In the genomic region with DNA sequence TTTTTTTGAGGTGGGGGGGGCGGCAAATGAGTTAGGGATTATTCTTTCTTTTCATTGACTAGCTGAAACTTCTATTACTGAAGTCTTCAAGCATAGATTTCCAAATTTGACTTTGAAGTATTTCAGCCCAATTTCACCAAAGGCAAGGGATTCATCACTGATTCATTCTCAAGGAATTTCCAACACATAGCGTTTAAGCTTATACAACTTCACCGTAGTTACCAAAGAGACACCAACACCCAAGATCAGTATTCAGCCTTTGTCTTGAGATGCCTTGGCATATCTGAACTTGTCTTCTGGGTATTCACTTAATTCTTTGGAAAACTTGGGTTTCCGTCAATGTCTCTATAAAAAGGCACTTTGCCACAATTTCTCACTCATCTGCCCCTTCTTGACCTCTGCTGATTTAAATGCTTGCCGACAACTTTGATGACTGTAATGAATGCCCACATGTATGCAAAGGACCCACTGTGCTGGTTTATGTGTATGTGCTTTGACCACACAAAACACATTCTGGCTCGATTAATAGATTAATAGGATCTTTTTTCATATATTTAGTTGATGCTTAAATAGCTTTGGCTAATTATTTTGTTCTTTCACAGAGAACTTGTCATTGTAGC, we compare ENCODE assay signal across 1 cellular context.
TF ChIP-seq lines count a peak whose summit lies in the region.

No MANE protein-coding gene starts in this region.

TF ChIP-seq in SK-N-SH treated with all-trans-retinoic acid at 6 μM for 48 hours, 23 proteins besides CTCF, POLR2A, EP300 and RAD21 (continued from another document):
- TF ChIP-seq, protein P1, sequence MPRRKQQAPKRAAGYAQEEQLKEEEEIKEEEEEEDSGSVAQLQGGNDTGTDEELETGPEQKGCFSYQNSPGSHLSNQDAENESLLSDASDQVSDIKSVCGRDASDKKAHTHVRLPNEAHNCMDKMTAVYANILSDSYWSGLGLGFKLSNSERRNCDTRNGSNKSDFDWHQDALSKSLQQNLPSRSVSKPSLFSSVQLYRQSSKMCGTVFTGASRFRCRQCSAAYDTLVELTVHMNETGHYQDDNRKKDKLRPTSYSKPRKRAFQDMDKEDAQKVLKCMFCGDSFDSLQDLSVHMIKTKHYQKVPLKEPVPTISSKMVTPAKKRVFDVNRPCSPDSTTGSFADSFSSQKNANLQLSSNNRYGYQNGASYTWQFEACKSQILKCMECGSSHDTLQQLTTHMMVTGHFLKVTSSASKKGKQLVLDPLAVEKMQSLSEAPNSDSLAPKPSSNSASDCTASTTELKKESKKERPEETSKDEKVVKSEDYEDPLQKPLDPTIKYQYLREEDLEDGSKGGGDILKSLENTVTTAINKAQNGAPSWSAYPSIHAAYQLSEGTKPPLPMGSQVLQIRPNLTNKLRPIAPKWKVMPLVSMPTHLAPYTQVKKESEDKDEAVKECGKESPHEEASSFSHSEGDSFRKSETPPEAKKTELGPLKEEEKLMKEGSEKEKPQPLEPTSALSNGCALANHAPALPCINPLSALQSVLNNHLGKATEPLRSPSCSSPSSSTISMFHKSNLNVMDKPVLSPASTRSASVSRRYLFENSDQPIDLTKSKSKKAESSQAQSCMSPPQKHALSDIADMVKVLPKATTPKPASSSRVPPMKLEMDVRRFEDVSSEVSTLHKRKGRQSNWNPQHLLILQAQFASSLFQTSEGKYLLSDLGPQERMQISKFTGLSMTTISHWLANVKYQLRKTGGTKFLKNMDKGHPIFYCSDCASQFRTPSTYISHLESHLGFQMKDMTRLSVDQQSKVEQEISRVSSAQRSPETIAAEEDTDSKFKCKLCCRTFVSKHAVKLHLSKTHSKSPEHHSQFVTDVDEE (CRISPR knock-in tag; IDR thresholded peaks at IDR 0.05), result no peak
- TF ChIP-seq ESRRG (CRISPR knock-in tag; IDR thresholded peaks at IDR 0.05) (no peak), TOX (CRISPR knock-in tag; IDR thresholded peaks at IDR 0.05; ENCODE audit: borderline replicate concordance) (no peak), ZFP30 (CRISPR knock-in tag; IDR thresholded peaks at IDR 0.05) (no peak), ZNF8 (CRISPR knock-in tag; IDR thresholded peaks at IDR 0.05) (no peak)
- TF ChIP-seq, protein P2, sequence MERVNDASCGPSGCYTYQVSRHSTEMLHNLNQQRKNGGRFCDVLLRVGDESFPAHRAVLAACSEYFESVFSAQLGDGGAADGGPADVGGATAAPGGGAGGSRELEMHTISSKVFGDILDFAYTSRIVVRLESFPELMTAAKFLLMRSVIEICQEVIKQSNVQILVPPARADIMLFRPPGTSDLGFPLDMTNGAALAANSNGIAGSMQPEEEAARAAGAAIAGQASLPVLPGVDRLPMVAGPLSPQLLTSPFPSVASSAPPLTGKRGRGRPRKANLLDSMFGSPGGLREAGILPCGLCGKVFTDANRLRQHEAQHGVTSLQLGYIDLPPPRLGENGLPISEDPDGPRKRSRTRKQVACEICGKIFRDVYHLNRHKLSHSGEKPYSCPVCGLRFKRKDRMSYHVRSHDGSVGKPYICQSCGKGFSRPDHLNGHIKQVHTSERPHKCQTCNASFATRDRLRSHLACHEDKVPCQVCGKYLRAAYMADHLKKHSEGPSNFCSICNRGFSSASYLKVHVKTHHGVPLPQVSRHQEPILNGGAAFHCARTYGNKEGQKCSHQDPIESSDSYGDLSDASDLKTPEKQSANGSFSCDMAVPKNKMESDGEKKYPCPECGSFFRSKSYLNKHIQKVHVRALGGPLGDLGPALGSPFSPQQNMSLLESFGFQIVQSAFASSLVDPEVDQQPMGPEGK (CRISPR knock-in tag; IDR thresholded peaks at IDR 0.05; ENCODE audit: borderline replicate concordance), result no peak
